In the genomic region with DNA sequence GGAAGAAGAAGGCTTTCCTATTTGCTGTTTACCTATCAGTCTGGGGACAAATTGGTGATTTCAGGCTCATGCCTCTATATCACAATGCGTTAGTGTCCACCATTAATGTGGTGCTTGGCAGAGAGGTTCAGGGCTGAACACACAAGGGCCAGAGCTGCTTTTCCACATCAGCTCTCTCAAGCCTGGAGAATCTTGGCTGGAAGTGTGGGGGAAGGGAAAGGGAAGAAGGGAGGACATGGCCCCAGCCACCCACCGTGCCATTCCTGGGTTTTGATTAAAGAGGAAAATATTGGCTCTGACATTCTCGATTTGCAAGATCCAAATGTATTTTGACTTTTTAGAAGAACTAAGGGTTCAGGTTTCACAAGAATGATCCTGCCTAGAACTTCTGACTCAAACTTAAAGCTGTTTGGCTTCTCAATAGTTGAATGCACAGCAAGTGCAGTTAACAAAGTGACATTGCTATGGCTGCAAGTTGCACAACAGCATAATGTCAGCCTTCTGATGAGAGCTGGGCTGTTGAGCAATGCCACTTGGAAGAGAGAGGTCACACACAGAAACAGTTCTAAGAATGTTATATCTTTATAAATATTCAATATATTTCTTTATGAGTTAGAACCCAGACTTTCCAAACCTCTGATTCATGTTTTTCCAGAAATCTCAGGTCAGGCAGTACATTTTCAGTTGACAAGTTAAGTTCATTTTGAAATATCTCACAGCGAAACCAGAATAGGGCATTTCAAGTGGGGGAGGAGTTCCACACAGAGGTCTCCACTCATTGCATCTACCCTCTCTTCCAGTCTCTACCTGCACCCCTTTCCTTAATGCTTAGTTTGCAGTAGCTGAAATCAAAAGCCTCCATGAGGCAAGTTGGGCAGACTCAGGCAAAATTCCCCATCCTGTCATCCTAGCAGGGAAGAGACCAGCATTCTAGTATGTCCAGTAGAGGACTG, we compare ENCODE assay signal across 16 cellular contexts. TPM values are rescaled to one million over a fixed set of nuclear protein-coding genes. Genes with fewer than 3 reads are reported as not detected.
DNase-seq lines count a peak whose midpoint lies in the region; ATAC-seq and TF ChIP-seq lines count a peak whose summit lies in the region.
"Had no signal": no experiment of that assay in that cellular context is flagged by ENCODE, and none has a peak within 500 bp of the region (broad histone marks: within the 10 kb centered on the region; RNA-seq: fewer than 3 reads in every experiment).

No MANE protein-coding gene starts in this region.

- H3K4me3 ChIP-seq in choroid plexus epithelial cell (ENCODE audit: low read depth, low read length) (no peak overlapping the region), left lung (no peak overlapping the region), subcutaneous abdominal adipose tissue (ENCODE audit: low read depth in 1 of 5, low read length in 5 of 5) (no peak overlapping the region)
- H3K4me3 ChIP-seq in CD8-positive, alpha-beta T cell (ENCODE audit: low read depth, low read length) = no peak overlapping the region

- peak; percentile 51 for DNase-seq in HuH-7.5 (ENCODE audit: low spot score)
- peak; percentile 2 for DNase-seq in choroid plexus epithelial cell (ENCODE audit: low read depth)
- peak in 1 of 2 donors; percentile 60 for DNase-seq in left lung
- no peak for DNase-seq in mucosa of gallbladder (ENCODE audit: low spot score)
- no peak for DNase-seq in CD8-positive, alpha-beta T cell
- DNase-seq: brain microvascular endothelial cell; CD4-positive, alpha-beta memory T cell; effector memory CD4-positive, alpha-beta T cell; hypothalamus; NCI-H2029 treated with DMSO at 0.1 percent for 48 hours; NK-92 treated with Interleukin-12 subunit alpha and Interleukin-12 subunit beta, amount 100 ng/mL, for 24 hours; stimulated activated CD4-positive, alpha-beta T cell treated with anti-CD3 and anti-CD28 coated beads, Interleukin-4, amount 100 ng/mL, for 4 hours had no signal

- H3K27ac ChIP-seq in left lung (peak overlapping the region; percentile 13 to 45), subcutaneous abdominal adipose tissue (ENCODE audit: low read depth, low read length) (peak overlapping the region; percentile 86)
- no peak overlapping the region for H3K27ac ChIP-seq in CD8-positive, alpha-beta T cell (ENCODE audit: low read depth, low read length)
- H3K27ac ChIP-seq: brain microvascular endothelial cell had no signal

- intact Hi-C loops in left lung (cut with DNase I) = no loop called here
- intact Hi-C loops in CD8-positive, alpha-beta T cell (cut with DNase I, micrococcal nuclease) = no loop called here

- peaks cover 7% of the 10 kb centered on the region for H3K27me3 Mint-ChIP-seq in CD8-positive, alpha-beta T cell (ENCODE audit: low read depth)

- ATAC-seq in left lung (peak; percentile 85), HG03139 (IDR thresholded peaks at IDR 0.05; ENCODE audit: unreplicated experiment) (no peak), GM19455 (IDR thresholded peaks at IDR 0.05; ENCODE audit: unreplicated experiment) (no peak)
- ATAC-seq in CD8-positive, alpha-beta T cell = no peak

- no peaks in the 10 kb centered on the region for H3K27me3 ChIP-seq in left lung
- no peaks in the 10 kb centered on the region for H3K27me3 ChIP-seq in subcutaneous abdominal adipose tissue (ENCODE audit: control insufficient read depth in 5 of 5, insufficient read depth in 4 of 5, low read length in 5 of 5)
- H3K27me3 ChIP-seq in CD8-positive, alpha-beta T cell (ENCODE audit: insufficient read depth, low read length) = no peaks in the 10 kb centered on the region
- H3K27me3 ChIP-seq: brain microvascular endothelial cell had no signal

- H3K4me1 ChIP-seq in left lung (no peaks in the 10 kb centered on the region), subcutaneous abdominal adipose tissue (ENCODE audit: control insufficient read depth in 5 of 5, insufficient read depth in 5 of 5, low read length in 5 of 5) (peaks cover 4 to 59% (median 41%) of the 10 kb centered on the region in 5 donors)
- H3K4me1 ChIP-seq in CD8-positive, alpha-beta T cell (ENCODE audit: insufficient read depth, low read length) = no peaks in the 10 kb centered on the region

- H3K9me3 ChIP-seq in left lung (no peaks in the 10 kb centered on the region), subcutaneous abdominal adipose tissue (ENCODE audit: control insufficient read depth in 5 of 5, low read length in 5 of 5) (no peaks in the 10 kb centered on the region)
- H3K9me3 ChIP-seq in CD8-positive, alpha-beta T cell (ENCODE audit: low read length) = no peaks in the 10 kb centered on the region

- POLR2A ChIA-PET in CD8-positive, alpha-beta T cell (lab: Charles Lee) = no interaction called here

- no peaks in the 10 kb centered on the region for H3K9me3 Mint-ChIP-seq in CD8-positive, alpha-beta T cell
- H3K9me3 Mint-ChIP-seq: stimulated activated naive CD8-positive, alpha-beta T cell treated with anti-CD3 and anti-CD28 coated beads, Interleukin-15, Interleukin-2, amounts not matched to agents 100 ng/mL and 50 ng/mL, for 24 hours had no signal

- TF ChIP-seq CTCF in choroid plexus epithelial cell (conservative IDR thresholded peaks at IDR 0.05; ENCODE audit: low read depth, low read length) = no peak
- no peak for TF ChIP-seq CTCF in left lung (IDR thresholded peaks at IDR 0.05)
- TF ChIP-seq CTCF in CD8-positive, alpha-beta T cell (IDR thresholded peaks at IDR 0.05) = no peak

- H3K36me3 ChIP-seq in left lung (no peaks in the 10 kb centered on the region), subcutaneous abdominal adipose tissue (ENCODE audit: control insufficient read depth in 5 of 5, insufficient read depth in 5 of 5, low read length in 5 of 5) (peaks cover 0 to 4% (median 0%) of the 10 kb centered on the region in 5 donors)
- no peaks in the 10 kb centered on the region for H3K36me3 ChIP-seq in CD8-positive, alpha-beta T cell (ENCODE audit: insufficient read depth, low read length)
- H3K36me3 ChIP-seq: brain microvascular endothelial cell had no signal

- CTCF ChIA-PET in CD8-positive, alpha-beta T cell (lab: Charles Lee) = no interaction called here

- H3K27ac Mint-ChIP-seq in CD8-positive, alpha-beta T cell = no peak overlapping the region
- H3K27ac Mint-ChIP-seq: CD4-positive, alpha-beta memory T cell; stimulated activated naive CD8-positive, alpha-beta T cell treated with anti-CD3 and anti-CD28 coated beads, Interleukin-15, Interleukin-2, amounts not matched to agents 100 ng/mL and 50 ng/mL, for 24 hours had no signal

- no peak overlapping the region for H3K4me3 Mint-ChIP-seq in CD8-positive, alpha-beta T cell
- H3K4me3 Mint-ChIP-seq: CD4-positive, alpha-beta memory T cell; stimulated activated naive CD8-positive, alpha-beta T cell treated with anti-CD3 and anti-CD28 coated beads, Interleukin-15, Interleukin-2, amounts not matched to agents 100 ng/mL and 50 ng/mL, for 24 hours had no signal

- H3K36me3 Mint-ChIP-seq in CD8-positive, alpha-beta T cell = no peaks in the 10 kb centered on the region
- H3K36me3 Mint-ChIP-seq: CD4-positive, alpha-beta memory T cell had no signal

- H3K9ac ChIP-seq in subcutaneous abdominal adipose tissue (ENCODE audit: low read length in 5 of 5) = peak overlapping the region in 1 of 5 donors; percentile 8

- H3K4me1 Mint-ChIP-seq in CD8-positive, alpha-beta T cell (ENCODE audit: low read depth) = no peaks in the 10 kb centered on the region
- H3K4me1 Mint-ChIP-seq: CD4-positive, alpha-beta memory T cell had no signal

RNA-seq across cellular contexts. Expression of a gene that starts 25.3 kb away (rescaled TPM):
- total RNA-seq in left lung (10 to 100 TPM; 57.1 to 99.9 TPM), mucosa of gallbladder (12.0 TPM)
- not detected for total RNA-seq in CD8-positive, alpha-beta T cell
- total RNA-seq: CD4-positive, alpha-beta memory T cell had no signal

Comparison
In these comparisons a context has a peak if more than half of its experiments do, and no peak if none do; other contexts are left out.
1. DNase-seq: peak in HuH-7.5 (single experiment) and choroid plexus epithelial cell (single experiment); none in mucosa of gallbladder (single experiment) and CD8-positive, alpha-beta T cell (0 of 7).
2. RNA of a gene that starts 25.3 kb away (total RNA-seq): 57.1 to 99.9 TPM in left lung and 12.0 TPM in mucosa of gallbladder (single experiment); not detected in CD8-positive, alpha-beta T cell; every median in the first group is over 10 times any median in the second.